ENCODE assay signal across 32 cellular contexts in genomic region chr12:25801621-25802243, GRCh38.
A peak's percentile ranks its signal among the peaks of the same experiment; 100 is the strongest.
DNase-seq lines count a peak whose midpoint lies in the region; ATAC-seq, FAIRE-seq and TF ChIP-seq lines count a peak whose summit lies in the region.
"Had no signal": no experiment of that assay in that cellular context is flagged by ENCODE, and none has a peak within 500 bp of the region (broad histone marks: within the 10 kb centered on the region; RNA-seq: fewer than 3 reads in every experiment).

No MANE protein-coding gene starts in this region.

- TF ChIP-seq POLR2A in breast epithelium (IDR thresholded peaks at IDR 0.05): no peak

- H3K27me3 ChIP-seq in breast epithelium (no peaks in the 10 kb centered on the region), bronchial epithelial cell (ENCODE audit: control insufficient read depth, insufficient read depth, low read length) (no peaks in the 10 kb centered on the region)
- H3K27me3 ChIP-seq: heart right ventricle, uterus had no signal

- H3K9me3 ChIP-seq in breast epithelium: no peaks in the 10 kb centered on the region
- H3K9me3 ChIP-seq: heart right ventricle, uterus had no signal

- H3K27me3 Mint-ChIP-seq in MCF 10A (ENCODE audit: insufficient read depth, unreplicated experiment) (no peaks in the 10 kb centered on the region), mesothelial cell of epicardium (ENCODE audit: low read depth) (no peaks in the 10 kb centered on the region)
- H3K27me3 Mint-ChIP-seq: activated CD4-positive, alpha-beta T cell treated with anti-CD3 and anti-CD28 coated beads, Interleukin-2, amount 10 ng/mL, durations not matched to agents 7 days and 5 days had no signal

- no peaks in the 10 kb centered on the region for H3K36me3 Mint-ChIP-seq in MCF 10A (ENCODE audit: insufficient read depth, unreplicated experiment)
- peaks cover 4% of the 10 kb centered on the region for H3K36me3 Mint-ChIP-seq in mesothelial cell of epicardium
- H3K36me3 Mint-ChIP-seq: CD4-positive, CD25-positive, alpha-beta regulatory T cell; WTC11 had no signal

- H3K4me1 Mint-ChIP-seq in MCF 10A (ENCODE audit: insufficient read depth, unreplicated experiment) (peaks cover 17% of the 10 kb centered on the region), mesothelial cell of epicardium (peaks cover 37% of the 10 kb centered on the region)
- H3K4me1 Mint-ChIP-seq: CD4-positive, CD25-positive, alpha-beta regulatory T cell had no signal

- H3K9me3 Mint-ChIP-seq in MCF 10A (ENCODE audit: unreplicated experiment) (peaks cover 5% of the 10 kb centered on the region), mesothelial cell of epicardium (peaks cover 10% of the 10 kb centered on the region)
- H3K9me3 Mint-ChIP-seq: activated naive CD4-positive, alpha-beta T cell treated with anti-CD3 and anti-CD28 coated beads for 36 hours; activated T-cell treated with anti-CD3 and anti-CD28 coated beads, Interleukin-2, amount 50 U/mL, for 72 hours; stimulated activated naive CD8-positive, alpha-beta T cell treated with anti-CD3 and anti-CD28 coated beads, Interleukin-15, amount 100 ng/mL, for 72 hours had no signal

- no TSS peak for BruUV-seq in MCF 10A (replicated peaks; lab: Mats Ljungman, UMichigan)

- intact Hi-C loops in MCF 10A (cut with micrococcal nuclease): no loop called here
- intact Hi-C loops in breast epithelium (cut with DNase I; ENCODE audit: low total_unique reads): no loop called here

- POLR2A ChIA-PET in MCF 10A (lab: Yijun Ruan, JAX): no interaction called here

- TF ChIP-seq CTCF in MCF 10A (IDR thresholded peaks at IDR 0.05; ENCODE audit: unreplicated experiment): no peak
- no peak for TF ChIP-seq CTCF in breast epithelium (IDR thresholded peaks at IDR 0.05)
- no peak for TF ChIP-seq CTCF in bronchial epithelial cell (IDR thresholded peaks at IDR 0.05; ENCODE audit: insufficient read depth, low read length, severe bottlenecking)
- no peak for TF ChIP-seq CTCF in mesothelial cell of epicardium (IDR thresholded peaks at IDR 0.05; ENCODE audit: unreplicated experiment)

- CTCF ChIA-PET in MCF 10A (lab: Yijun Ruan, JAX): no interaction called here

- no peak overlapping the region for H3K27ac ChIP-seq in breast epithelium
- H3K27ac ChIP-seq: epithelial cell of prostate, GM23248, heart right ventricle, uterus had no signal

- H3K36me3 ChIP-seq in breast epithelium: no peaks in the 10 kb centered on the region
- no peaks in the 10 kb centered on the region for H3K36me3 ChIP-seq in bronchial epithelial cell (ENCODE audit: control insufficient read depth, insufficient read depth, low read length)
- H3K36me3 ChIP-seq: heart right ventricle, uterus had no signal

- H3K4me1 ChIP-seq in breast epithelium: no peaks in the 10 kb centered on the region
- H3K4me1 ChIP-seq: uterus had no signal

- no peak overlapping the region for H3K4me3 Mint-ChIP-seq in MCF 10A (ENCODE audit: unreplicated experiment)
- H3K4me3 Mint-ChIP-seq in mesothelial cell of epicardium: no peak overlapping the region
- H3K4me3 Mint-ChIP-seq: activated CD4-positive, alpha-beta T cell treated with anti-CD3 and anti-CD28 coated beads, Interleukin-2, amount 10 ng/mL, durations not matched to agents 7 days and 5 days; activated naive CD4-positive, alpha-beta T cell treated with anti-CD3 and anti-CD28 coated beads for 36 hours; activated T-cell treated with anti-CD3 and anti-CD28 coated beads, Interleukin-2, amount 50 U/mL, for 72 hours; CD4-positive, CD25-positive, alpha-beta regulatory T cell; stimulated activated naive CD8-positive, alpha-beta T cell treated with anti-CD3 and anti-CD28 coated beads, Interleukin-15, amount 100 ng/mL, for 72 hours; WTC11 had no signal

- no peak for ATAC-seq in GM21367 (IDR thresholded peaks at IDR 0.05; ENCODE audit: unreplicated experiment)
- ATAC-seq: activated T-cell treated with anti-CD3 and anti-CD28 coated beads, Interleukin-2, amount 50 U/mL, for 72 hours; heart right ventricle; left cardiac atrium; stimulated activated naive CD8-positive, alpha-beta T cell treated with anti-CD3 and anti-CD28 coated beads, Interleukin-15, amount 100 ng/mL, for 72 hours; WTC11 had no signal

- FAIRE-seq in bronchial epithelial cell (lab: Jason Lieb, UNC): no peak
- FAIRE-seq: colon, D721Med, GM12891 had no signal

- no peak overlapping the region for H3K27ac Mint-ChIP-seq in MCF 10A (ENCODE audit: low read depth, unreplicated experiment)
- H3K27ac Mint-ChIP-seq in mesothelial cell of epicardium: peak overlapping the region; percentile 76
- H3K27ac Mint-ChIP-seq: activated CD4-positive, alpha-beta T cell treated with anti-CD3 and anti-CD28 coated beads, Interleukin-2, amount 10 ng/mL, durations not matched to agents 7 days and 5 days; activated naive CD4-positive, alpha-beta T cell treated with anti-CD3 and anti-CD28 coated beads for 36 hours; activated T-cell treated with anti-CD3 and anti-CD28 coated beads, Interleukin-2, amount 50 U/mL, for 72 hours; CD4-positive, CD25-positive, alpha-beta regulatory T cell; stimulated activated naive CD8-positive, alpha-beta T cell treated with anti-CD3 and anti-CD28 coated beads, Interleukin-15, amount 100 ng/mL, for 72 hours; WTC11 had no signal

- DNase-seq in MCF 10A (ENCODE audit: unreplicated experiment) (peak; percentile 21), breast epithelium (ENCODE audit: low spot score in 2 of 2) (no peak), bronchial epithelial cell (ENCODE audit: low read depth) (peak; percentile 47), mesothelial cell of epicardium (ENCODE audit: low spot score in 2 of 2, unreplicated experiment in 2 of 2) (no peak), activated gamma-delta T cell treated with Interleukin-2 at 50 U/mL for 16 hours (no peak)
- no peak for DNase-seq in stimulated activated CD4-positive, alpha-beta T cell treated with anti-CD3 and anti-CD28 coated beads, Interleukin-4, amount 100 ng/mL, for 24 hours
- no peak for DNase-seq in activated naive CD4-positive, alpha-beta T cell treated with anti-CD3 and anti-CD28 coated beads, Interleukin-2, amount 50 U/mL, for 16 hours
- DNase-seq: 8988T; activated CD4-positive, alpha-beta T cell treated with anti-CD3 and anti-CD28 coated beads, Interleukin-2, amount 10 ng/mL, durations not matched to agents 7 days and 5 days; activated naive CD4-positive, alpha-beta T cell treated with anti-CD3 and anti-CD28 coated beads for 36 hours; activated T-cell treated with anti-CD3 and anti-CD28 coated beads, Interleukin-2, amount 50 U/mL, for 72 hours; CD4-positive, CD25-positive, alpha-beta regulatory T cell; effector CD4-positive, alpha-beta T cell; EL; GM23248; heart right ventricle; left cardiac atrium; mesenchymal stem cell; NCI-H2107; NCI-H446 treated with DMSO at 0.1 percent for 48 hours; NCI-H82; RPMI8226; stimulated activated CD8-positive, alpha-beta memory T cell treated with anti-CD3 and anti-CD28 coated beads, Interleukin-4, amount 100 ng/mL, for 48 hours; stimulated activated naive CD8-positive, alpha-beta T cell treated with anti-CD3 and anti-CD28 coated beads, Interleukin-15, amount 100 ng/mL, for 72 hours; uterus had no signal

- H3K4me3 ChIP-seq in breast epithelium (no peak overlapping the region), bronchial epithelial cell (ENCODE audit: low read depth, low read length) (no peak overlapping the region)
- H3K4me3 ChIP-seq: GM23248, heart right ventricle, skin epidermis, uterus had no signal

Comparison
In these comparisons a context has a peak if more than half of its experiments do, and no peak if none do; other contexts are left out.
1. DNase-seq: peak in MCF 10A (single experiment) and bronchial epithelial cell (single experiment); none in breast epithelium (0 of 2), mesothelial cell of epicardium (0 of 2), stimulated activated CD4-positive, alpha-beta T cell treated with anti-CD3 and anti-CD28 coated beads, Interleukin-4, amount 100 ng/mL, for 24 hours (single experiment), activated naive CD4-positive, alpha-beta T cell treated with anti-CD3 and anti-CD28 coated beads, Interleukin-2, amount 50 U/mL, for 16 hours (single experiment) and activated gamma-delta T cell treated with Interleukin-2 at 50 U/mL for 16 hours (single experiment).